In the genomic region with DNA sequence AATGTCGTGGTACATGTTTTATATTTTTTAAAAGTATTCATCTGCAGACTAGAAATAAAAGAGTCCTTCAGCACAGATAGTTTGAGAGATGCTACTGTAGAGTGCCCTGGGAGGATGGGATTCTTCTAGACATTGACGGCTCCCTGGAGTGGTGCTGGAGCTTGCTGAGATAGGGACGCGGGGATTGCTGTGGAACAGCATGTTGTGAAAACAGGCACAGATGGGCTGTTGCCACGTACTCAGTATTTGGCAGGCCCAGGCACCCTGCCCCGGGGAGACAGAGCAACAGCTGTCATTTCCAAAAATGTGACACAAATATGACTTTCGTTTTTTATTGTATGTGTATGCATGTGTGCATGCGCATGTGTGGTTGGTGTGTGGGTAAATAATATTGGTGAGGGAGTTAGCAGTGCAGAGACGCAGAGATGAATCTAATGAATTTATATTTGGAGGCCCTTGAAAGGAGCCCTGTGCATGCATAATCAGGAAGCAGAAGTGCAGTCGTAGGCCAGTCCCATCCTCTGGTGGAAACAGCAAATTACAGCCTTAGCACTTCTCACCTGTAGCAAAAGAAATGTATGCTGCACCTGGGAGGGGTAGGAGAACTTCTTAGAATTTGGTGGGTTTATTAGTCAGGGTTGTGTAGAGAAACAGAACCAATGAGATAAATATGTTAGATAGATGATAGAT, we compare ENCODE assay signal across 1 cellular context.
TF ChIP-seq lines count a peak whose summit lies in the region.

No MANE protein-coding gene starts in this region.

TF ChIP-seq in K562, 482 proteins besides CTCF, POLR2A, EP300 and RAD21:
- TF ChIP-seq ZNF445 (CRISPR knock-in tag; IDR thresholded peaks at IDR 0.05; ENCODE audit: low read depth) (no peak), MAFG (tag; conservative IDR thresholded peaks at IDR 0.05) (0 out of 2 replicates have a peak, but pooled peaks have one; percentile 29), DACH1 (IDR thresholded peaks at IDR 0.05; ENCODE audit: partially characterized antibody) (peak; percentile 89)
TF ChIP-seq in K562: peak in this region for 2.
